ENCODE assay signal across 1 cellular context in genomic region chr13:109743706-109744453, GRCh38.
TF ChIP-seq lines count a peak whose summit lies in the region.

No MANE protein-coding gene starts in this region.

TF ChIP-seq in GM23338, 12 proteins besides CTCF, POLR2A, EP300 and RAD21 (continued from another document):
- TF ChIP-seq ZNF114 (CRISPR knock-in tag; IDR thresholded peaks at IDR 0.05), result no peak
- TF ChIP-seq EZH2 (IDR thresholded peaks at IDR 0.05; ENCODE audit: low read depth, unreplicated experiment), result no peak
- no peak for TF ChIP-seq POLR2AphosphoS5 (IDR thresholded peaks at IDR 0.05; ENCODE audit: low read depth)
